ENCODE assay signal across 8 cellular contexts in the genomic region with DNA sequence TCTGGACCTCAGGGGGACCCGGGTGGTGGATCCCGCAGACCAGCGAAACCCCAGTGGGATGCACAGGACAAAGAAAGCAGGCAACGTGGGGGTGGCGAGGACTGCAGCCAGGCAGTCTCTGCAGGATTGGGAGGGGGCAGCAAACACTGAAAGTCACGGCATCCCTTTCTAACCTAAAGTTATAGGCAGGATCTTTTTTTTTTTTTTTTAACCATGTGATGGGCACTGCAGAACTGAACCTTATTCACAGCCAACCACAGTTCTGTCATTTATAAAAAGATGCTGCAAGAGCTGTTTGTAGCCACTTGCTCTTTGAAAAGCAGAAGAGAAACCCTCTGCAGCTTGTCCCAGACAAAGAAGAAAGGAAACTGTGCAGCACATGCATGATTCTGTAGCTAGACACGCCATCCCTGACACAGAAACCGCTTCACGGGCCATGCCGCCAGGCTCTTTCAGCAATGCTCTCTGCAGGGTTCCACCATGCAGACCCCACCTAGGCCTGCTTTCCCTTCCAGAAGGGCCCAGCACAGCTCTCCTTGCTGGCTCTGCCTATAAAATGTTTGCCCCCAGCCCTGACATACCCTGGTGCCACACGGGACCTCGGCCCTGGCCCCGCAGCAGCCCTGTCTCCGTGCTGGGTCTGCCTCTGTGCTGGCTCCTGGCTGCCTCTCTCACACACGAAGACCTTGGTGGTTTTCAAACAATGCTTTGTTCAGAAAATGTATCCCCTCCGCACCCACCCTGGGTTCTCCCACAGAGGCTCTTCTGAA.
A peak's percentile ranks its signal among the peaks of the same experiment; 100 is the strongest.
DNase-seq lines count a peak whose midpoint lies in the region; ATAC-seq, FAIRE-seq and TF ChIP-seq lines count a peak whose summit lies in the region.

No MANE protein-coding gene starts in this region.

- no peak for FAIRE-seq in small intestine (lab: Jason Lieb, UNC)

- H3K4me3 ChIP-seq in H7 (ENCODE audit: insufficient read depth, low read depth, low read length) (no peak overlapping the region), NB4 (ENCODE audit: low read depth, low read length) (no peak overlapping the region), mesodermal cell (ENCODE audit: extremely low read depth, insufficient read depth, low read length, poor library complexity, severe bottlenecking) (no peak overlapping the region), hepatocyte (no peak overlapping the region), GM23338 (no peak overlapping the region), small intestine (ENCODE audit: low read depth in 1 of 2, low read length in 2 of 2) (no peak overlapping the region)

- peaks cover 13% of the 10 kb centered on the region for H3K27me3 Mint-ChIP-seq in GM23338 (ENCODE audit: insufficient read depth, low read depth, poor library complexity)

- peaks cover 2% of the 10 kb centered on the region for H3K36me3 ChIP-seq in H7 (replicated peaks; ENCODE audit: control insufficient read depth, insufficient read depth, low read length)
- H3K36me3 ChIP-seq in mesodermal cell (ENCODE audit: control insufficient read depth, insufficient read depth, low read length), result peaks cover 37% of the 10 kb centered on the region
- no peaks in the 10 kb centered on the region for H3K36me3 ChIP-seq in hepatocyte (replicated peaks; ENCODE audit: insufficient read depth, low read depth)
- H3K36me3 ChIP-seq in GM23338 (ENCODE audit: insufficient read depth), result peaks cover 7% of the 10 kb centered on the region; the same call in 1 of the 2 replicates
- H3K36me3 ChIP-seq in small intestine (ENCODE audit: control insufficient read depth in 2 of 2, insufficient read depth in 2 of 2, low read length in 2 of 2), result no peaks in the 10 kb centered on the region

- H3K79me2 ChIP-seq in hepatocyte (peaks cover 28% of the 10 kb centered on the region), GM23338 (replicated peaks; ENCODE audit: insufficient read depth) (peaks cover 15% of the 10 kb centered on the region)

- no peaks in the 10 kb centered on the region for H3F3A ChIP-seq in GM23338 (replicated peaks; ENCODE audit: low read depth)

- H3K4me2 ChIP-seq in hepatocyte (no peak overlapping the region), GM23338 (no peak overlapping the region)

- H4K20me1 ChIP-seq in hepatocyte (ENCODE audit: insufficient read depth, poor library complexity, severe bottlenecking) (peaks cover 1% of the 10 kb centered on the region), GM23338 (replicated peaks; ENCODE audit: insufficient read depth) (peaks cover 11% of the 10 kb centered on the region; the same call in 1 of the 2 replicates)

- H3K27ac ChIP-seq in mesodermal cell (ENCODE audit: low read depth, low read length, severe bottlenecking) (peak overlapping the region; percentile 36), hepatocyte (no peak overlapping the region), GM23338 (ENCODE audit: low read depth) (no peak overlapping the region), small intestine (ENCODE audit: low read depth in 1 of 2, low read length in 1 of 2) (peak overlapping the region in 1 of 2 donors; percentile 74)

- H3K4me1 ChIP-seq in mesodermal cell (ENCODE audit: control insufficient read depth, insufficient read depth, low read length, poor library complexity, severe bottlenecking) (peaks cover 5% of the 10 kb centered on the region), hepatocyte (ENCODE audit: insufficient read depth) (no peaks in the 10 kb centered on the region), GM23338 (ENCODE audit: insufficient read depth) (no peaks in the 10 kb centered on the region), small intestine (ENCODE audit: control insufficient read depth in 2 of 2, insufficient read depth in 1 of 2, low read depth in 1 of 2, low read length in 1 of 2) (no peaks in the 10 kb centered on the region)

- ATAC-seq in GM18858 (IDR thresholded peaks at IDR 0.05; ENCODE audit: unreplicated experiment), result peak; percentile 96
- ATAC-seq in GM23338, result no peak

- H3K9me3 ChIP-seq in mesodermal cell (ENCODE audit: control insufficient read depth, low read length), result no peaks in the 10 kb centered on the region
- no peaks in the 10 kb centered on the region for H3K9me3 ChIP-seq in hepatocyte (ENCODE audit: low read depth)
- no peaks in the 10 kb centered on the region for H3K9me3 ChIP-seq in small intestine (ENCODE audit: control insufficient read depth, low read depth)

- no peak overlapping the region for H2AFZ ChIP-seq in hepatocyte
- no peak overlapping the region for H2AFZ ChIP-seq in GM23338

- H3K27me3 ChIP-seq in H7 (ENCODE audit: control insufficient read depth, insufficient read depth, low read length), result no peaks in the 10 kb centered on the region
- H3K27me3 ChIP-seq in hepatocyte, result no peaks in the 10 kb centered on the region
- H3K27me3 ChIP-seq in GM23338 (ENCODE audit: insufficient read depth), result no peaks in the 10 kb centered on the region
- H3K27me3 ChIP-seq in small intestine (ENCODE audit: control insufficient read depth in 2 of 2, insufficient read depth in 2 of 2, low read length in 2 of 2), result no peaks in the 10 kb centered on the region

- TF ChIP-seq CTCF in NB4 (IDR thresholded peaks at IDR 0.05; ENCODE audit: low read depth, low read length) (no peak), hepatocyte (IDR thresholded peaks at IDR 0.05; ENCODE audit: poor library complexity) (no peak), GM23338 (conservative IDR thresholded peaks at IDR 0.05; ENCODE audit: low read depth in 2 of 2) (no peak)

- no peaks in the 10 kb centered on the region for H3K9me2 ChIP-seq in hepatocyte (replicated peaks; ENCODE audit: insufficient read depth)
- H3K9me2 ChIP-seq in GM23338 (ENCODE audit: insufficient read depth), result no peaks in the 10 kb centered on the region

- peak; percentile 52 for DNase-seq in H7
- DNase-seq in NB4 (ENCODE audit: low read depth), result peak; percentile 57
- DNase-seq in activated CD4-positive, alpha-beta T cell treated with anti-CD3 and anti-CD28 coated beads, Interleukin-2, amount 50 U/mL, for 4 hours, result no peak
- no peak for DNase-seq in hepatocyte (ENCODE audit: low spot score)
- no peak for DNase-seq in GM23338 (ENCODE audit: low spot score)
- DNase-seq in small intestine, result no peak

- H3K4me1 Mint-ChIP-seq in GM23338, result peaks cover 13% of the 10 kb centered on the region

- WGBS in mesodermal cell (ENCODE audit: insufficient coverage in 2 of 2), 2 experiments, result 93 to 97% methylated on average over 14 to 16 of the region's 16 CpGs
- WGBS in hepatocyte (ENCODE audit: low lambda C conversion rate, missing lambda C conversion rate), result 92% methylated on average over 16 of the region's 16 CpGs
- WGBS in small intestine, 3 donors, result 83 to 90% (median 86%) methylated on average over 16 of the region's 16 CpGs

- H3K9me3 Mint-ChIP-seq in GM23338, result no peaks in the 10 kb centered on the region

- no peak for TF ChIP-seq POLR2A in NB4 (IDR thresholded peaks at IDR 0.05; ENCODE audit: extremely low read depth, insufficient read length)

- H3K4me3 Mint-ChIP-seq in GM23338, result no peak overlapping the region

- no peak overlapping the region for H3K27ac Mint-ChIP-seq in GM23338

- peaks cover 52% of the 10 kb centered on the region for H3K36me3 Mint-ChIP-seq in GM23338 (ENCODE audit: low read depth)

TF ChIP-seq in GM23338, 12 proteins besides CTCF, POLR2A, EP300 and RAD21 (continues in another document):
- no peak for TF ChIP-seq NANOG (IDR thresholded peaks at IDR 0.05; ENCODE audit: borderline replicate concordance)

Comparison
In these comparisons a context has a peak if more than half of its experiments do, and no peak if none do; other contexts are left out.
1. DNase-seq: peak in H7 (single experiment) and NB4 (single experiment); none in activated CD4-positive, alpha-beta T cell treated with anti-CD3 and anti-CD28 coated beads, Interleukin-2, amount 50 U/mL, for 4 hours (0 of 2), hepatocyte (single experiment), GM23338 (single experiment) and small intestine (single experiment).